In the genomic region with DNA sequence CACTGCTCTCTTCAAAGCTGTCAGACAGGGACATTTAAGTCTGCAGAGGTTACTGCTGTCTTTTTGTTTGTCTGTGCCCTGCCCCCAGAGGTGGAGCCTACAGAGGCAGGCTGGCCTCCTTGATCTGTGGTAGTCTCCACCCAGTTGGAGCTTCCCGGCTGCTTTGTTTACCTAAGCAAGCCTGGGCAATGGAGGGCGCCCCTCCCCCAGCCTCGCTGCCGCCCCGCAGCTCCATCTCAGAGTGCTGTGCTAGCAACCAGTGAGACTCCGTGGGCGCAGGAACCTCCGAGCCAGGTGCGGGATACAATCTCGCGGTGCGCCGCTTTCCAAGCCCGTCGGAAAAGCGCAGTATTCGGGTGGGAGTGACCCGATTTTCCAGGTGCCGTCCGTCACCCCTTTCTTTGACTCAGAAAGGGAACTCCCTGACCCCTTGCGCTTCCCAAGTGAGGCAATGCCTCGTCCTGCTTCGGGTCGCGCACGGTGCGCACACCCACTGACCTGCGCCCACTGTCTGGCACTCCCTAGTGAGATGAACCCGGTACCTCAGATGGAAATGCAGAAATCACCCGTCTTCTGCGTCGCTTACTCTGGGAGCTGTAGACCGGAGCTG, we compare ENCODE assay signal across 7 cellular contexts. TPM values are rescaled to one million over a fixed set of nuclear protein-coding genes. Genes with fewer than 3 reads are reported as not detected.
A peak's percentile ranks its signal among the peaks of the same experiment; 100 is the strongest.
DNase-seq lines count a peak whose midpoint lies in the region; TF ChIP-seq lines count a peak whose summit lies in the region.
"Not testable (repeated sequence)": the region's sequence is repeated elsewhere in the genome, so short reads cannot be mapped to it uniquely, and the experiment has no call there.

No MANE protein-coding gene starts in this region.

- 37% methylated on average over 32 of the region's 33 CpGs for WGBS in HUES64
- 64% methylated on average over 33 of the region's 33 CpGs; no CpG with 5 or more reads in 1 of the 2 experiments for WGBS in endodermal cell (ENCODE audit: insufficient coverage in 1 of 2, insufficient read length in 1 of 2), 2 experiments

- H3K4me1 Mint-ChIP-seq in endodermal cell, neural crest cell: not testable (repeated sequence)

- H3K27ac ChIP-seq in HUES64 (ENCODE audit: low read depth, low read length); endodermal cell (ENCODE audit: low read depth, low read length): not testable (repeated sequence)

- H3K4me3 ChIP-seq in HUES64 (ENCODE audit: low read length) (peak overlapping the region; percentile 31; the same call in 1 of the 2 replicates), NT2/D1 (ENCODE audit: insufficient read length, low read depth) (peak overlapping the region; percentile 46)
- H3K4me3 ChIP-seq in endodermal cell (ENCODE audit: low read length): not testable (repeated sequence)

- H3K9ac ChIP-seq in HUES64 (ENCODE audit: low read depth, low read length): peak overlapping the region; percentile 44; the same call in 1 of the 2 replicates
- H3K9ac ChIP-seq in NT2/D1 (ENCODE audit: insufficient read length, low read depth): peak overlapping the region; percentile 56
- not testable (repeated sequence) for H3K9ac ChIP-seq in endodermal cell (ENCODE audit: extremely low read depth, low read length, poor library complexity, severe bottlenecking)

- H3K27ac Mint-ChIP-seq in endodermal cell: peak overlapping the region; percentile 89
- H3K27ac Mint-ChIP-seq in neural crest cell (ENCODE audit: unreplicated experiment): not testable (repeated sequence)

- not testable (repeated sequence) for H3K27me3 Mint-ChIP-seq in endodermal cell (ENCODE audit: insufficient read depth); neural crest cell (ENCODE audit: low read depth)

- H3K9me3 Mint-ChIP-seq in endodermal cell: peaks cover 50% of the 10 kb centered on the region
- H3K9me3 Mint-ChIP-seq in neural crest cell: not testable (repeated sequence)

- H3K27me3 ChIP-seq in HUES64 (ENCODE audit: insufficient read depth, low read length); NT2/D1 (ENCODE audit: insufficient read depth, insufficient read length); endodermal cell (ENCODE audit: control insufficient read depth, insufficient read depth, low read length, poor library complexity, severe bottlenecking): not testable (repeated sequence)

- not testable (repeated sequence) for H3K4me1 ChIP-seq in HUES64 (ENCODE audit: insufficient read depth, low read length); NT2/D1 (ENCODE audit: insufficient read depth, insufficient read length); endodermal cell (ENCODE audit: control insufficient read depth, insufficient read depth, low read length)

- H3K36me3 ChIP-seq in HUES64 (ENCODE audit: insufficient read depth, low read length); NT2/D1 (ENCODE audit: insufficient read depth, insufficient read length, low read length); endodermal cell (ENCODE audit: control insufficient read depth, insufficient read depth, low read length): not testable (repeated sequence)

- H3K9me3 ChIP-seq in HUES64 (ENCODE audit: insufficient read depth, low read depth, low read length); endodermal cell (ENCODE audit: control insufficient read depth, low read length): not testable (repeated sequence)
- H3K9me3 ChIP-seq in NT2/D1 (ENCODE audit: insufficient read depth, low read length): peaks cover 21% of the 10 kb centered on the region

- peak; percentile 91 for DNase-seq in ELF-1 (ENCODE audit: low read depth, low spot score)
- peak; percentile 9 for DNase-seq in NCI-H2227 (lab: John Stamatoyannopoulos, UW; ENCODE audit: unreplicated experiment)
- peak; percentile 43 for DNase-seq in NT2/D1 (ENCODE audit: low read depth, low spot score)
- DNase-seq in endodermal cell: peak; percentile 80
- peak; percentile 7 for DNase-seq in iPS-NIHi11 (ENCODE audit: low spot score)
- DNase-seq in neural crest cell (ENCODE audit: low read depth, low spot score): not testable (repeated sequence)

- H3K36me3 Mint-ChIP-seq in endodermal cell (ENCODE audit: low read depth); neural crest cell (ENCODE audit: low read depth): not testable (repeated sequence)

- peak overlapping the region; percentile 66 for H3K4me3 Mint-ChIP-seq in endodermal cell
- H3K4me3 Mint-ChIP-seq in neural crest cell: peak overlapping the region; percentile 72

- TF ChIP-seq CTCF in endodermal cell (conservative IDR thresholded peaks at IDR 0.05); neural crest cell (conservative IDR thresholded peaks at IDR 0.05): not testable (repeated sequence)

RNA-seq across cellular contexts. Expression of a gene that starts 47.3 kb away (rescaled TPM):
- 136 TPM for polyA plus RNA-seq in HUES64 (2013, experiment 1 of 2)
- 164 TPM for polyA plus RNA-seq in HUES64 (2013, experiment 2 of 2)
- total RNA-seq in endodermal cell (100 to 1,000 TPM; 141 to 188 TPM), neural crest cell (184 and 185 TPM in 2 replicates)
- polyA plus RNA-seq in endodermal cell (2013, experiment 1 of 2): 193 TPM
- 187 TPM for polyA plus RNA-seq in endodermal cell (2013, experiment 2 of 2)
